Comparison of ENCODE assay signal across 15 cellular contexts in the genomic region with DNA sequence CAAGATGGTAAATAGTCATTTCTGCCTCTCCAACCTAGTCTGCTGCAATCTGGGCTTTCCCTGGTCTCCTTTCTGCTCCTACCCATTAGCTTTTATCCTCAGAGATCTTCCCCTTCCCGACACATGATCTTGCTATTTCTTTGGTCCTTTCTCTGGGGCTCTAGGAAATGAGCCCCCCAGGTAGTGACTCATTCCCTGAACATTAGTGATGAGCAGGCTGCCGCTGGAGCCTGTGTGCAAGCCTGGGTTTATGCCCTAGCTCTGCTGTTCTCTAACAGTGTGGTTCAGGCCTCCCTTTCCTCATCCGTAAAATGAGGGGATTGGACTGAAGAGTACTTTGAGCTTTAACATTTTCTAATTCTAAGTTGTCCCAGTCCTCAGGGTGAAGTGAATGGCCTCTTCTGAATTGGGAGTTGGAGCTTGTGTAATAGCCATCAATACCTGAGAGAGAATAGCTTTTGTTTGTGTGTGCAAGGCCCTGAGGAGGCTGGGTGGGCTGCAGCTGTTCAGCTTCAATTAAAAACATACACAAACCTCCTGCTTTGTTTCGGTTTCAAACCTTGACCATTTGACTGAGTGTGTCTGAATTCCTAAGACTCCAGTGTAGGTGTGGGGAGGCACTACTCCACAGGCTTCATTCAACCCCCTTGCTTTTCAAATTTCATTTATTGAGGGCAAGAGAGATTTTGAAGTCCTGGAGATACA.
"Had no signal": no experiment of that assay in that cellular context is flagged by ENCODE, and none has a peak within 500 bp of the region (broad histone marks: within the 10 kb centered on the region; RNA-seq: fewer than 3 reads in every experiment).

No MANE protein-coding gene starts in this region.

- H3K27ac ChIP-seq: adrenal gland, body of pancreas, esophagus squamous epithelium, spleen, WERI-Rb-1 had no signal

- H3K4me3 ChIP-seq: adrenal gland, body of pancreas, esophagus squamous epithelium, spleen had no signal

- H3K4me1 Mint-ChIP-seq: naive thymus-derived CD8-positive, alpha-beta T cell; T-helper 17 cell had no signal

- H3K27ac Mint-ChIP-seq: naive thymus-derived CD8-positive, alpha-beta T cell; T-helper 17 cell had no signal

- H3K36me3 Mint-ChIP-seq: activated naive CD4-positive, alpha-beta T cell treated with anti-CD3 and anti-CD28 coated beads, Interleukin-2, amount 50 U/mL, for 72 hours; naive thymus-derived CD8-positive, alpha-beta T cell had no signal

- DNase-seq: activated CD4-positive, alpha-beta T cell treated with anti-CD3 and anti-CD28 coated beads for 1 hour; activated gamma-delta T cell; adrenal gland; body of pancreas; dermis blood vessel endothelial cell; effector memory CD4-positive, alpha-beta T cell; esophagus squamous epithelium; mesendoderm; naive thymus-derived CD8-positive, alpha-beta T cell; spleen; stimulated activated CD8-positive, alpha-beta memory T cell treated with anti-CD3 and anti-CD28 coated beads, Interleukin-4, amount 100 ng/mL, for 48 hours; stimulated activated naive CD4-positive, alpha-beta T cell; T-helper 17 cell; WERI-Rb-1 had no signal

- H3K4me1 ChIP-seq: adrenal gland, body of pancreas, esophagus squamous epithelium, spleen had no signal

- H3K36me3 ChIP-seq: adrenal gland, esophagus squamous epithelium, spleen, WERI-Rb-1 had no signal

- H3K9me3 ChIP-seq: adrenal gland, body of pancreas, esophagus squamous epithelium, spleen had no signal

- H3K9me3 Mint-ChIP-seq: activated naive CD4-positive, alpha-beta T cell treated with anti-CD3 and anti-CD28 coated beads, Interleukin-2, amount 50 U/mL, for 72 hours had no signal

- ATAC-seq: activated naive CD4-positive, alpha-beta T cell treated with anti-CD3 and anti-CD28 coated beads, Interleukin-2, amount 50 U/mL, for 72 hours; body of pancreas; naive thymus-derived CD8-positive, alpha-beta T cell; T-helper 17 cell had no signal

- H3K27me3 ChIP-seq: adrenal gland, body of pancreas, esophagus squamous epithelium had no signal

- H3K27me3 Mint-ChIP-seq: naive thymus-derived CD8-positive, alpha-beta T cell; T-helper 17 cell had no signal

- H3K4me3 Mint-ChIP-seq: naive thymus-derived CD8-positive, alpha-beta T cell; T-helper 17 cell had no signal
